ENCODE assay signal across 1 cellular context in genomic region chr17:280216-280615, GRCh38.
TF ChIP-seq lines count a peak whose summit lies in the region.

No MANE protein-coding gene starts in this region.

TF ChIP-seq in HepG2, 621 proteins besides CTCF, POLR2A, EP300 and RAD21 (continued from another document):
- TF ChIP-seq NR2F6 (IDR thresholded peaks at IDR 0.05) (no peak), NR2F6 (CRISPR knock-in tag; IDR thresholded peaks at IDR 0.05) (no peak)
